1 cellular context compared by ENCODE assay signal in genomic region chr22:19431641-19432091, GRCh38.
A peak's percentile ranks its signal among the peaks of the same experiment; 100 is the strongest.
TF ChIP-seq lines count a peak whose summit lies in the region.

HIRA (minus strand) TSS chr22:19431733; CDS start chr22:19431476, 257 bp downstream.

TF ChIP-seq in HepG2, 621 proteins besides CTCF, POLR2A, EP300 and RAD21 (continued from another document and continues in another):
- no peak for TF ChIP-seq ZNF280D (CRISPR knock-in tag; IDR thresholded peaks at IDR 0.05)
- no peak for TF ChIP-seq KAT8 (CRISPR knock-in tag; IDR thresholded peaks at IDR 0.05)
- TF ChIP-seq NR2F2 (IDR thresholded peaks at IDR 0.05; ENCODE audit: borderline replicate concordance, low read depth), result no peak
- TF ChIP-seq HHEX (CRISPR knock-in tag; IDR thresholded peaks at IDR 0.05), result no peak
- 0 out of 2 replicates have a peak, but pooled peaks have one; percentile 15 for TF ChIP-seq ZNF441 (CRISPR knock-in tag; IDR thresholded peaks at IDR 0.05; ENCODE audit: borderline replicate concordance)
- peak; percentile 69; the same call in 1 of the 2 replicates for TF ChIP-seq ZNF589 (CRISPR knock-in tag; conservative IDR thresholded peaks at IDR 0.05)
- TF ChIP-seq KLF15 (CRISPR knock-in tag; IDR thresholded peaks at IDR 0.05; ENCODE audit: borderline replicate concordance), result no peak
- no peak; the same call in 1 of the 2 replicates for TF ChIP-seq ZSCAN29 (CRISPR knock-in tag; conservative IDR thresholded peaks at IDR 0.05)
- no peak for TF ChIP-seq ZNF24 (IDR thresholded peaks at IDR 0.05)
- no peak for TF ChIP-seq GTF3A (CRISPR knock-in tag; conservative IDR thresholded peaks at IDR 0.05)
- no peak; the same call in 1 of the 2 replicates for TF ChIP-seq HOXA9 (CRISPR knock-in tag; IDR thresholded peaks at IDR 0.05; ENCODE audit: borderline replicate concordance)
- TF ChIP-seq HBP1 (CRISPR knock-in tag; IDR thresholded peaks at IDR 0.05; ENCODE audit: low read depth), result 0 out of 2 replicates have a peak, but pooled peaks have one; percentile 44
- no peak for TF ChIP-seq CEBPZ (IDR thresholded peaks at IDR 0.05; ENCODE audit: low read length)
- no peak for TF ChIP-seq ZSCAN12 (CRISPR knock-in tag; IDR thresholded peaks at IDR 0.05)
- TF ChIP-seq ZNF335 (CRISPR knock-in tag; IDR thresholded peaks at IDR 0.05), result no peak; the same call in 1 of the 2 replicates
- TF ChIP-seq ZNF605 (CRISPR knock-in tag; IDR thresholded peaks at IDR 0.05), result no peak
- TF ChIP-seq PRDM15 (CRISPR knock-in tag; IDR thresholded peaks at IDR 0.05), result no peak
- TF ChIP-seq MYC (CRISPR knock-in tag; IDR thresholded peaks at IDR 0.05; ENCODE audit: borderline replicate concordance), result no peak
- no peak for TF ChIP-seq ZNF282 (IDR thresholded peaks at IDR 0.05; ENCODE audit: partially characterized antibody)
- TF ChIP-seq ZBTB2 (CRISPR knock-in tag; IDR thresholded peaks at IDR 0.05; ENCODE audit: low read depth), result no peak; the same call in none of the 2 replicates
- no peak for TF ChIP-seq ZNF367 (CRISPR knock-in tag; IDR thresholded peaks at IDR 0.05; ENCODE audit: borderline replicate concordance)
- TF ChIP-seq RFX1 (IDR thresholded peaks at IDR 0.05), result no peak
- peak; percentile 45; the same call in 1 of the 2 replicates for TF ChIP-seq HOXA3 (CRISPR knock-in tag; IDR thresholded peaks at IDR 0.05)
- TF ChIP-seq ARNTL (CRISPR knock-in tag; IDR thresholded peaks at IDR 0.05), result no peak
- TF ChIP-seq YY1 (IDR thresholded peaks at IDR 0.05; ENCODE audit: insufficient read depth, insufficient replicate concordance, low read depth, low read length), result peak; percentile 83
- TF ChIP-seq MBNL3 (CRISPR knock-in tag; conservative IDR thresholded peaks at IDR 0.05), result no peak
- no peak for TF ChIP-seq SP4 (CRISPR knock-in tag; IDR thresholded peaks at IDR 0.05)
- no peak for TF ChIP-seq ZNF280B (CRISPR knock-in tag; IDR thresholded peaks at IDR 0.05; ENCODE audit: borderline replicate concordance)
- no peak for TF ChIP-seq RFX3 (CRISPR knock-in tag; IDR thresholded peaks at IDR 0.05)
- TF ChIP-seq KAT2B (IDR thresholded peaks at IDR 0.05; ENCODE audit: borderline replicate concordance, low read depth, low read length), result no peak
- TF ChIP-seq ADNP (CRISPR knock-in tag; IDR thresholded peaks at IDR 0.05), result no peak
- TF ChIP-seq ZNF780A (CRISPR knock-in tag; IDR thresholded peaks at IDR 0.05), result 0 out of 2 replicates have a peak, but pooled peaks have one; percentile 19
- no peak for TF ChIP-seq KDM3A (CRISPR knock-in tag; IDR thresholded peaks at IDR 0.05; ENCODE audit: low read depth)
- no peak for TF ChIP-seq ZKSCAN1 (IDR thresholded peaks at IDR 0.05; ENCODE audit: low read length)
- TF ChIP-seq REXO4 (CRISPR knock-in tag; IDR thresholded peaks at IDR 0.05; ENCODE audit: borderline replicate concordance), result 0 out of 2 replicates have a peak, but pooled peaks have one; percentile 17
- no peak; the same call in 1 of the 2 replicates for TF ChIP-seq ARID4A (CRISPR knock-in tag; IDR thresholded peaks at IDR 0.05; ENCODE audit: borderline replicate concordance)
- no peak; the same call in 1 of the 2 replicates for TF ChIP-seq HES4 (CRISPR knock-in tag; IDR thresholded peaks at IDR 0.05; ENCODE audit: borderline replicate concordance)
- 0 out of 2 replicates have a peak, but pooled peaks have one; percentile 13 for TF ChIP-seq TARDBP (CRISPR knock-in tag; IDR thresholded peaks at IDR 0.05)
- TF ChIP-seq ZBTB39 (CRISPR knock-in tag; IDR thresholded peaks at IDR 0.05), result no peak
- TF ChIP-seq TAF15 (IDR thresholded peaks at IDR 0.05; ENCODE audit: low read depth, low read length, poor library complexity, severe bottlenecking), result peak; percentile 56
